1 cellular context compared by ENCODE assay signal in the genomic region with DNA sequence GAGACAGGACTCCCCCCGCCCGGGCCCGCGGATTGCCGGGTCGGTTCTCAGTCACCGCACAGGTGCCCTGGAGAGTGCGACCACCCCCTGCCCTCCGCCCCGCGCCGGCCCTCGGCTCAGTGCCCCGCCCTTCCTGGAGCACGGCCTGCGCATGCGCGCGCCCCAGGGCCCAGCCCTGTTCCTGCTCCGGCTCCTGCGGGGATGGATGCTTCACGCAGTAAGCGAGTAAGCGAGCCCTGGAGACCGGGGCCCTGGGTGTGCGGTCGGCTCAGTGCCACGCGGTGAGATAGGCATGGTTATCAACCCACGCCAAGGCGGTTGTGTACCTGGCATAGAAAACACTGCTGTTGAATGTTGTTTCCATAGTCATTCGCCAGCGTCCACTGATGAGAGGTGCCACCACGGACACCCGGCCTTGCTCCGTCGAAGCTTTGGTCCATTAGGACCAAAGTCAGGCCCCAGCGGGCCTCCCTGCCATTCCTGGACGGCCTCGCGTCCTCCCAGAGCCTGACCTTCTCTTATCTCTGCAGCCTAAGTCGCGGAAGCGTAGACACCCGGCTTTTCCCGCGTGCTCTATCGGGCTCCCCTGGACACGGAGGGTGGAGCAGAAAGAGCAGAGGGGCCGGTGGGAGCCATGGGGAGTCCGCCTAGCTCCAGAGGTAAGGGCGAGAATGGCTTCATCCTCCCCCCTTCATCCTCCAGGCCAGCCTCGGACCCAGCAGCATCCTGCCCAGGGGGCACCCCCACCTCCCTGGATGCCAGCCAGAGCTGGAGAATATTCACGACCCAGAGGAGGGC.
TF ChIP-seq lines count a peak whose summit lies in the region.

No MANE protein-coding gene starts in this region.

TF ChIP-seq in GM23338, 12 proteins besides CTCF, POLR2A, EP300 and RAD21 (continued from another document):
- TF ChIP-seq, protein P1, sequence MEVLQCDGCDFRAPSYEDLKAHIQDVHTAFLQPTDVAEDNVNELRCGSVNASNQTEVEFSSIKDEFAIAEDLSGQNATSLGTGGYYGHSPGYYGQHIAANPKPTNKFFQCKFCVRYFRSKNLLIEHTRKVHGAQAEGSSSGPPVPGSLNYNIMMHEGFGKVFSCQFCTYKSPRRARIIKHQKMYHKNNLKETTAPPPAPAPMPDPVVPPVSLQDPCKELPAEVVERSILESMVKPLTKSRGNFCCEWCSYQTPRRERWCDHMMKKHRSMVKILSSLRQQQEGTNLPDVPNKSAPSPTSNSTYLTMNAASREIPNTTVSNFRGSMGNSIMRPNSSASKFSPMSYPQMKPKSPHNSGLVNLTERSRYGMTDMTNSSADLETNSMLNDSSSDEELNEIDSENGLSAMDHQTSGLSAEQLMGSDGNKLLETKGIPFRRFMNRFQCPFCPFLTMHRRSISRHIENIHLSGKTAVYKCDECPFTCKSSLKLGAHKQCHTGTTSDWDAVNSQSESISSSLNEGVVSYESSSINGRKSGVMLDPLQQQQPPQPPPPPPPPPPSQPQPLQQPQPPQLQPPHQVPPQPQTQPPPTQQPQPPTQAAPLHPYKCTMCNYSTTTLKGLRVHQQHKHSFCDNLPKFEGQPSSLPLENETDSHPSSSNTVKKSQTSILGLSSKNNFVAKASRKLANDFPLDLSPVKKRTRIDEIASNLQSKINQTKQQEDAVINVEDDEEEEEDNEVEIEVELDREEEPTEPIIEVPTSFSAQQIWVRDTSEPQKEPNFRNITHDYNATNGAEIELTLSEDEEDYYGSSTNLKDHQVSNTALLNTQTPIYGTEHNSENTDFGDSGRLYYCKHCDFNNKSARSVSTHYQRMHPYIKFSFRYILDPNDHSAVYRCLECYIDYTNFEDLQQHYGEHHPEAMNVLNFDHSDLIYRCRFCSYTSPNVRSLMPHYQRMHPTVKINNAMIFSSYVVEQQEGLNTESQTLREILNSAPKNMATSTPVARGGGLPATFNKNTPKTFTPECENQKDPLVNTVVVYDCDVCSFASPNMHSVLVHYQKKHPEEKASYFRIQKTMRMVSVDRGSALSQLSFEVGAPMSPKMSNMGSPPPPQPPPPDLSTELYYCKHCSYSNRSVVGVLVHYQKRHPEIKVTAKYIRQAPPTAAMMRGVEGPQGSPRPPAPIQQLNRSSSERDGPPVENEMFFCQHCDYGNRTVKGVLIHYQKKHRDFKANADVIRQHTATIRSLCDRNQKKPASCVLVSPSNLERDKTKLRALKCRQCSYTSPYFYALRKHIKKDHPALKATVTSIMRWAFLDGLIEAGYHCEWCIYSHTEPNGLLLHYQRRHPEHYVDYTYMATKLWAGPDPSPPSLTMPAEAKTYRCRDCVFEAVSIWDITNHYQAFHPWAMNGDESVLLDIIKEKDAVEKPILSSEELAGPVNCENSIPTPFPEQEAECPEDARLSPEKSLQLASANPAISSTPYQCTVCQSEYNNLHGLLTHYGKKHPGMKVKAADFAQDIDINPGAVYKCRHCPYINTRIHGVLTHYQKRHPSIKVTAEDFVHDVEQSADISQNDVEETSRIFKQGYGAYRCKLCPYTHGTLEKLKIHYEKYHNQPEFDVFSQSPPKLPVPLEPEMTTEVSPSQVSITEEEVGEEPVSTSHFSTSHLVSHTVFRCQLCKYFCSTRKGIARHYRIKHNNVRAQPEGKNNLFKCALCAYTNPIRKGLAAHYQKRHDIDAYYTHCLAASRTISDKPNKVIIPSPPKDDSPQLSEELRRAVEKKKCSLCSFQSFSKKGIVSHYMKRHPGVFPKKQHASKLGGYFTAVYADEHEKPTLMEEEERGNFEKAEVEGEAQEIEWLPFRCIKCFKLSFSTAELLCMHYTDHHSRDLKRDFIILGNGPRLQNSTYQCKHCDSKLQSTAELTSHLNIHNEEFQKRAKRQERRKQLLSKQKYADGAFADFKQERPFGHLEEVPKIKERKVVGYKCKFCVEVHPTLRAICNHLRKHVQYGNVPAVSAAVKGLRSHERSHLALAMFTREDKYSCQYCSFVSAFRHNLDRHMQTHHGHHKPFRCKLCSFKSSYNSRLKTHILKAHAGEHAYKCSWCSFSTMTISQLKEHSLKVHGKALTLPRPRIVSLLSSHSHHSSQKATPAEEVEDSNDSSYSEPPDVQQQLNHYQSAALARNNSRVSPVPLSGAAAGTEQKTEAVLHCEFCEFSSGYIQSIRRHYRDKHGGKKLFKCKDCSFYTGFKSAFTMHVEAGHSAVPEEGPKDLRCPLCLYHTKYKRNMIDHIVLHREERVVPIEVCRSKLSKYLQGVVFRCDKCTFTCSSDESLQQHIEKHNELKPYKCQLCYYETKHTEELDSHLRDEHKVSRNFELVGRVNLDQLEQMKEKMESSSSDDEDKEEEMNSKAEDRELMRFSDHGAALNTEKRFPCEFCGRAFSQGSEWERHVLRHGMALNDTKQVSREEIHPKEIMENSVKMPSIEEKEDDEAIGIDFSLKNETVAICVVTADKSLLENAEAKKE (CRISPR knock-in tag; IDR thresholded peaks at IDR 0.05) = no peak
- no peak for TF ChIP-seq CREB1 (CRISPR knock-in tag; IDR thresholded peaks at IDR 0.05; ENCODE audit: low read depth)
- TF ChIP-seq STAT1 (IDR thresholded peaks at IDR 0.05; ENCODE audit: unreplicated experiment) = no peak
- no peak for TF ChIP-seq ZNF114 (CRISPR knock-in tag; IDR thresholded peaks at IDR 0.05)
- no peak for TF ChIP-seq REST (IDR thresholded peaks at IDR 0.05; ENCODE audit: unreplicated experiment)
